Comparison of ENCODE assay signal across 17 cellular contexts in genomic region chr19:16098416-16098768, GRCh38. TPM values are rescaled to one million over a fixed set of nuclear protein-coding genes. Genes with fewer than 3 reads are reported as not detected.
DNase-seq lines count a peak whose midpoint lies in the region; ATAC-seq, FAIRE-seq and TF ChIP-seq lines count a peak whose summit lies in the region.
"Had no signal": no experiment of that assay in that cellular context is flagged by ENCODE, and none has a peak within 500 bp of the region (broad histone marks: within the 10 kb centered on the region; RNA-seq: fewer than 3 reads in every experiment).

No MANE protein-coding gene starts in this region.

- H3K27me3 Mint-ChIP-seq in Caco-2 (ENCODE audit: insufficient read depth, unreplicated experiment), result no peaks in the 10 kb centered on the region
- H3K27me3 Mint-ChIP-seq: IgD-negative memory B cell had no signal

- H3K9me3 ChIP-seq in Caco-2 (0 out of 2 replicates have a peak, but pooled peaks cover 3% of the 10 kb centered on the region), PC-3 (ENCODE audit: low read length) (no peaks in the 10 kb centered on the region), small intestine (ENCODE audit: control insufficient read depth, low read depth) (no peaks in the 10 kb centered on the region)
- H3K9me3 ChIP-seq: BLaER1, SJCRH30 had no signal

- no peak overlapping the region for H3K4me3 ChIP-seq in Caco-2 (ENCODE audit: low read depth, low read length)
- no peak overlapping the region for H3K4me3 ChIP-seq in PC-3 (ENCODE audit: low read length)
- no peak overlapping the region for H3K4me3 ChIP-seq in small intestine (ENCODE audit: low read depth in 1 of 2, low read length in 2 of 2)
- H3K4me3 ChIP-seq: BLaER1, SJCRH30 had no signal

- no peaks in the 10 kb centered on the region for H4K20me1 ChIP-seq in PC-3 (ENCODE audit: low read length)

- TF ChIP-seq CTCF in Caco-2 (IDR thresholded peaks at IDR 0.05; ENCODE audit: insufficient read depth in 1 of 2, low read depth in 1 of 2, low read length in 1 of 2, severe bottlenecking in 1 of 2, unreplicated experiment in 1 of 2) (no peak), PC-3 (conservative IDR thresholded peaks at IDR 0.05; ENCODE audit: low read depth, low read length) (no peak)

- no peak for FAIRE-seq in small intestine (lab: Jason Lieb, UNC)

- intact Hi-C loops in Caco-2 (cut with micrococcal nuclease; ENCODE audit: unreplicated experiment), result loop anchor here (1.0 kb wide), 1 partner anchor 13 kb away; the partner anchor contains the start of gene RAB8A
- intact Hi-C loops in PC-3 (cut with micrococcal nuclease), result no loop called here

- peaks cover 3% of the 10 kb centered on the region for H3K36me3 ChIP-seq in Caco-2 (ENCODE audit: control insufficient read depth, insufficient read depth, low read length)
- H3K36me3 ChIP-seq in PC-3 (ENCODE audit: low read depth, low read length), result peaks cover 60% of the 10 kb centered on the region
- H3K36me3 ChIP-seq in small intestine (ENCODE audit: control insufficient read depth in 2 of 2, insufficient read depth in 2 of 2, low read length in 2 of 2), result peaks cover 20 to 22% of the 10 kb centered on the region in 2 donors

- no peaks in the 10 kb centered on the region for H3K9me2 ChIP-seq in PC-3 (replicated peaks; ENCODE audit: low read length)

- H3K9ac ChIP-seq in PC-3 (ENCODE audit: low read length), result no peak overlapping the region
- H3K9ac ChIP-seq: BLaER1 had no signal

- H3K4me2 ChIP-seq in PC-3 (ENCODE audit: low read length), result peak overlapping the region; percentile 45
- H3K4me2 ChIP-seq: BLaER1 had no signal

- no peaks in the 10 kb centered on the region for H3K27me3 ChIP-seq in Caco-2 (replicated peaks; ENCODE audit: control insufficient read depth, insufficient read depth, low read length)
- H3K27me3 ChIP-seq in PC-3 (ENCODE audit: low read length), result no peaks in the 10 kb centered on the region
- H3K27me3 ChIP-seq in small intestine (ENCODE audit: control insufficient read depth in 2 of 2, insufficient read depth in 2 of 2, low read length in 2 of 2), result no peaks in the 10 kb centered on the region
- H3K27me3 ChIP-seq: BLaER1, SJCRH30 had no signal

- POLR2A ChIA-PET in Caco-2 (lab: Charles Lee) (no interaction called here), PC-3 (lab: Charles Lee; ENCODE audit: unreplicated experiment) (no interaction called here)

- H3K4me3 Mint-ChIP-seq in Caco-2 (ENCODE audit: unreplicated experiment), result peak overlapping the region; percentile 59
- H3K4me3 Mint-ChIP-seq: IgD-negative memory B cell had no signal

- no peak for ATAC-seq in PC-3
- ATAC-seq in HG03457 (IDR thresholded peaks at IDR 0.05; ENCODE audit: unreplicated experiment), result no peak

- 0 out of 2 replicates have a peak, but pooled peaks cover 7% of the 10 kb centered on the region for H3K79me2 ChIP-seq in PC-3 (ENCODE audit: low read length)

- BruUV-seq in Caco-2 (replicated peaks; lab: Mats Ljungman, UMichigan) (no TSS peak), PC-3 (replicated peaks; lab: Mats Ljungman, UMichigan) (no TSS peak)

- H3K36me3 Mint-ChIP-seq in Caco-2 (ENCODE audit: insufficient read depth, unreplicated experiment), result peaks cover 100% of the 10 kb centered on the region

- no peaks in the 10 kb centered on the region for H3K9me3 Mint-ChIP-seq in Caco-2 (ENCODE audit: unreplicated experiment)
- H3K9me3 Mint-ChIP-seq: IgD-negative memory B cell had no signal

- peaks cover 46% of the 10 kb centered on the region for H3K4me1 Mint-ChIP-seq in Caco-2 (ENCODE audit: low read depth, unreplicated experiment)

- peaks cover 85% of the 10 kb centered on the region for H3K4me1 ChIP-seq in Caco-2
- peaks cover 21% of the 10 kb centered on the region for H3K4me1 ChIP-seq in PC-3 (ENCODE audit: insufficient read depth, low read length)
- H3K4me1 ChIP-seq in small intestine (ENCODE audit: control insufficient read depth in 2 of 2, insufficient read depth in 1 of 2, low read depth in 1 of 2, low read length in 1 of 2), result no peaks in the 10 kb centered on the region
- H3K4me1 ChIP-seq: SJCRH30 had no signal

- no peak overlapping the region for H2AFZ ChIP-seq in PC-3 (ENCODE audit: low read length)

- CTCF ChIA-PET in Caco-2 (lab: Charles Lee), result interaction anchor here (0.6 kb wide), 1 partner anchor 448 kb away, joined by 4 read pairs; no protein-coding TSS in a partner anchor
- CTCF ChIA-PET in PC-3 (lab: Charles Lee), result no interaction called here

- no peaks in the 10 kb centered on the region for H3F3A ChIP-seq in PC-3 (ENCODE audit: low read length, unreplicated experiment)

- 0 out of 2 replicates have a peak overlapping the region, but pooled peaks have one; percentile 5 for H3K27ac ChIP-seq in PC-3 (ENCODE audit: low read length)
- peak overlapping the region; percentile 37 for H3K27ac ChIP-seq in epithelial cell of prostate
- peak overlapping the region; percentile 14 to 70 for H3K27ac ChIP-seq in small intestine (ENCODE audit: low read depth in 1 of 2, low read length in 1 of 2)
- H3K27ac ChIP-seq: BLaER1, SJCRH30 had no signal

- 64 to 82% (median 73%) methylated on average over 6 of the region's 6 CpGs for WGBS in small intestine, 3 donors

- H3K27ac Mint-ChIP-seq in Caco-2 (ENCODE audit: unreplicated experiment), result peak overlapping the region; percentile 91

- DNase-seq in Caco-2, result no peak
- no peak for DNase-seq in PC-3
- no peak for DNase-seq in epithelial cell of prostate (ENCODE audit: low read depth, low spot score)
- no peak for DNase-seq in small intestine
- DNase-seq in NCI-H1436 treated with DMSO at 0.1 percent for 48 hours (lab: John Stamatoyannopoulos, UW), result no peak
- no peak for DNase-seq in dermis blood vessel endothelial cell
- DNase-seq: activated CD4-positive, alpha-beta T cell treated with anti-CD3 and anti-CD28 coated beads, Interleukin-2, amount 50 U/mL, for 1 hour; activated T-cell treated with anti-CD3 and anti-CD28 coated beads, Interleukin-2, amount 50 U/mL, for 48 hours; amniotic stem cell; DMS53; NCI-H2081; NCI-H524 treated with DMSO at 0.1 percent for 48 hours; SJCRH30 had no signal

RNA-seq across cellular contexts. Expression of gene RAB8A, which starts 13.3 kb away (rescaled TPM):
- 108 and 129 TPM in 2 replicates for total RNA-seq in Caco-2 (2022)
- total RNA-seq in PC-3 (2014; rRNA removed), result 65.7 and 94.5 TPM in 2 replicates
- 100 to 1,000 TPM in 1 of 3 donors, 10 to 100 TPM in 2; 58.0 to 107 (median 82.7) TPM for polyA plus RNA-seq in small intestine
- 66.4 and 73.8 TPM in 2 replicates for total RNA-seq in dermis blood vessel endothelial cell

RNA-seq across cellular contexts. Expression of gene TPM4, which starts 22.1 kb away (rescaled TPM):
- total RNA-seq in Caco-2 (2022) (368 and 392 TPM in 2 replicates), PC-3 (2014; rRNA removed) (135 and 167 TPM in 2 replicates), dermis blood vessel endothelial cell (533 and 897 TPM in 2 replicates)
- 100 to 1,000 TPM; 135 to 238 (median 152) TPM for polyA plus RNA-seq in small intestine

RNA-seq across cellular contexts. Expression of gene HSH2D, which starts 45.1 kb away (rescaled TPM):
- total RNA-seq in Caco-2 (2022) (0.23 and 0.35 TPM in 2 replicates), PC-3 (2014; rRNA removed) (10.9 and 14.5 TPM in 2 replicates), dermis blood vessel endothelial cell (0.05 TPM in 1 of 2 replicates, not detected in the other)
- 10 to 100 TPM; 14.8 to 31.3 (median 22.7) TPM for polyA plus RNA-seq in small intestine
- total RNA-seq: lung microvascular endothelial cell had no signal
